Comparison of ENCODE assay signal across 11 cellular contexts in the genomic region with DNA sequence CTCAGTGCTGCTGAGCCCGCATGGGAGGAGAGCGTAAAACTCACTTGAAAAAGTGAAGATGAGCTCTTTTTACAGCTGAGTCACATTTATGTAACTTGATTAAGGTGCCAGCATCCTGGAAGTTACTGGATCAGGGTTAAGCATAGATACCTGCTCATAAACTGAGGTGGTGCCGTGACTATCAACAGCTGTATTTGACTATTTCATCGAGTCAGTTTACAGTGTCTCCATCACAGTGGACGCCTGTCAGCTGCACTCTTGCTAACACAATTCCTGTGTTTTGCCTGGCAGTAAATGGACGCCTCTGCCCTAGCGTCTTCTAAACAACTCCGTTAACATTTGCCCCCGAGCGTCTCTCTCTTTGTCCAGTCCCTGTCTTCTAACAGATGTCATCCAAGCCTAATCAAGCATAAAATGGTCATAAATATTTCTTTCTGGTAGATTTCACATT.
DNase-seq lines count a peak whose midpoint lies in the region; ATAC-seq and TF ChIP-seq lines count a peak whose summit lies in the region.
"Had no signal": no experiment of that assay in that cellular context is flagged by ENCODE, and none has a peak within 500 bp of the region (broad histone marks: within the 10 kb centered on the region; RNA-seq: fewer than 3 reads in every experiment).

No MANE protein-coding gene starts in this region.

- H3K27me3 Mint-ChIP-seq in activated CD8-positive, alpha-beta T cell treated with anti-CD3 and anti-CD28 coated beads for 36 hours: no peaks in the 10 kb centered on the region
- H3K27me3 Mint-ChIP-seq in activated CD8-positive, alpha-beta T cell treated with anti-CD3 and anti-CD28 coated beads, Interleukin-2, amount 10 ng/mL, durations not matched to agents 7 days and 5 days (ENCODE audit: low read depth): no peaks in the 10 kb centered on the region
- H3K27me3 Mint-ChIP-seq in activated naive CD8-positive, alpha-beta T cell treated with anti-CD3 and anti-CD28 coated beads for 36 hours: no peaks in the 10 kb centered on the region

- H3K4me1 ChIP-seq in mesodermal cell (ENCODE audit: control insufficient read depth, insufficient read depth, low read length, poor library complexity, severe bottlenecking) (peaks cover 19% of the 10 kb centered on the region), thoracic aorta (ENCODE audit: control insufficient read depth in 1 of 2, low read depth in 2 of 2) (peaks cover 45 to 94% of the 10 kb centered on the region in 2 donors)

- H3K36me3 Mint-ChIP-seq in activated CD8-positive, alpha-beta T cell treated with anti-CD3 and anti-CD28 coated beads for 36 hours (ENCODE audit: low read depth): peaks cover 60% of the 10 kb centered on the region
- peaks cover 23% of the 10 kb centered on the region for H3K36me3 Mint-ChIP-seq in activated CD8-positive, alpha-beta T cell treated with anti-CD3 and anti-CD28 coated beads, Interleukin-2, amount 10 ng/mL, durations not matched to agents 7 days and 5 days (ENCODE audit: low read depth)
- H3K36me3 Mint-ChIP-seq in activated naive CD8-positive, alpha-beta T cell treated with anti-CD3 and anti-CD28 coated beads for 36 hours: peaks cover 74% of the 10 kb centered on the region

- H3K27ac ChIP-seq in mesodermal cell (ENCODE audit: low read depth, low read length, severe bottlenecking) (peak overlapping the region; percentile 11), thoracic aorta (peak overlapping the region; percentile 75 to 83)

- intact Hi-C loops in activated CD8-positive, alpha-beta T cell treated with anti-CD3 and anti-CD28 coated beads for 36 hours (cut with micrococcal nuclease): no loop called here

- H3K4me1 Mint-ChIP-seq in activated CD8-positive, alpha-beta T cell treated with anti-CD3 and anti-CD28 coated beads for 36 hours (ENCODE audit: low read depth): peaks cover 48% of the 10 kb centered on the region
- no peaks in the 10 kb centered on the region for H3K4me1 Mint-ChIP-seq in activated CD8-positive, alpha-beta T cell treated with anti-CD3 and anti-CD28 coated beads, Interleukin-2, amount 10 ng/mL, durations not matched to agents 7 days and 5 days (ENCODE audit: low read depth)
- H3K4me1 Mint-ChIP-seq in activated naive CD8-positive, alpha-beta T cell treated with anti-CD3 and anti-CD28 coated beads for 36 hours: peaks cover 64% of the 10 kb centered on the region

- peak; percentile 24 for ATAC-seq in activated CD8-positive, alpha-beta T cell treated with anti-CD3 and anti-CD28 coated beads for 36 hours
- ATAC-seq in activated CD8-positive, alpha-beta T cell treated with anti-CD3 and anti-CD28 coated beads, Interleukin-2, amount 10 ng/mL, durations not matched to agents 7 days and 5 days: no peak
- ATAC-seq in thoracic aorta (ENCODE audit: insufficient number of reproducible peaks, low FRiP score, low read depth) (no peak), HG03108 (IDR thresholded peaks at IDR 0.05; ENCODE audit: unreplicated experiment) (no peak)
- ATAC-seq: activated T-cell treated with anti-CD3 and anti-CD28 coated beads, Interleukin-2, amount 50 U/mL, for 4 hours had no signal

- TF ChIP-seq CTCF in activated CD8-positive, alpha-beta T cell treated with anti-CD3 and anti-CD28 coated beads for 36 hours (IDR thresholded peaks at IDR 0.05): no peak
- no peak for TF ChIP-seq CTCF in thoracic aorta (IDR thresholded peaks at IDR 0.05)

- no peak for DNase-seq in activated CD8-positive, alpha-beta T cell treated with anti-CD3 and anti-CD28 coated beads for 36 hours
- no peak for DNase-seq in activated CD8-positive, alpha-beta T cell treated with anti-CD3 and anti-CD28 coated beads, Interleukin-2, amount 10 ng/mL, durations not matched to agents 7 days and 5 days
- no peak for DNase-seq in activated naive CD8-positive, alpha-beta T cell treated with anti-CD3 and anti-CD28 coated beads for 36 hours
- DNase-seq in thoracic aorta (ENCODE audit: low spot score) (no peak), KG1 (lab: John Stamatoyannopoulos, UW) (no peak), SKM-1 (lab: John Stamatoyannopoulos, UW; ENCODE audit: unreplicated experiment) (no peak)
- DNase-seq: activated T-cell treated with anti-CD3 and anti-CD28 coated beads, Interleukin-2, amount 50 U/mL, for 4 hours; SW 1271; upper lobe of left lung had no signal

- POLR2A ChIA-PET in activated CD8-positive, alpha-beta T cell treated with anti-CD3 and anti-CD28 coated beads for 36 hours (lab: Charles Lee): no interaction called here
- POLR2A ChIA-PET in activated CD8-positive, alpha-beta T cell treated with anti-CD3 and anti-CD28 coated beads, Interleukin-2, amount 10 ng/mL, durations not matched to agents 7 days and 5 days (lab: Charles Lee): no interaction called here

- peaks cover 2% of the 10 kb centered on the region for H3K9me3 Mint-ChIP-seq in activated CD8-positive, alpha-beta T cell treated with anti-CD3 and anti-CD28 coated beads for 36 hours
- H3K9me3 Mint-ChIP-seq in activated CD8-positive, alpha-beta T cell treated with anti-CD3 and anti-CD28 coated beads, Interleukin-2, amount 10 ng/mL, durations not matched to agents 7 days and 5 days (ENCODE audit: insufficient read depth): peaks cover 10% of the 10 kb centered on the region
- peaks cover 15% of the 10 kb centered on the region for H3K9me3 Mint-ChIP-seq in activated naive CD8-positive, alpha-beta T cell treated with anti-CD3 and anti-CD28 coated beads for 36 hours

- no peak overlapping the region for H3K4me3 ChIP-seq in mesodermal cell (ENCODE audit: extremely low read depth, insufficient read depth, low read length, poor library complexity, severe bottlenecking)
- H3K4me3 ChIP-seq in thoracic aorta: peak overlapping the region; percentile 42
- H3K4me3 ChIP-seq: upper lobe of left lung had no signal

- no peaks in the 10 kb centered on the region for H3K27me3 ChIP-seq in thoracic aorta (replicated peaks; ENCODE audit: insufficient read depth)
- H3K27me3 ChIP-seq: upper lobe of left lung had no signal

- 80 to 87% methylated on average over 8 to 10 of the region's 10 CpGs for WGBS in mesodermal cell (ENCODE audit: insufficient coverage in 2 of 2), 2 experiments

- CTCF ChIA-PET in activated CD8-positive, alpha-beta T cell treated with anti-CD3 and anti-CD28 coated beads for 36 hours (lab: Charles Lee): interaction anchor here (0.7 kb wide), 1 partner anchor 107 kb away, joined by 3 read pairs; no protein-coding TSS in a partner anchor
- CTCF ChIA-PET in activated CD8-positive, alpha-beta T cell treated with anti-CD3 and anti-CD28 coated beads, Interleukin-2, amount 10 ng/mL, durations not matched to agents 7 days and 5 days (lab: Charles Lee): interaction anchor here (1.1 kb wide), 1 partner anchor 41 kb away, joined by 3 read pairs; no protein-coding TSS in a partner anchor

- H3K36me3 ChIP-seq in mesodermal cell (ENCODE audit: control insufficient read depth, insufficient read depth, low read length): no peaks in the 10 kb centered on the region
- no peaks in the 10 kb centered on the region for H3K36me3 ChIP-seq in thoracic aorta
- H3K36me3 ChIP-seq: upper lobe of left lung had no signal

- no peak overlapping the region for H3K4me3 Mint-ChIP-seq in activated CD8-positive, alpha-beta T cell treated with anti-CD3 and anti-CD28 coated beads for 36 hours
- no peak overlapping the region for H3K4me3 Mint-ChIP-seq in activated CD8-positive, alpha-beta T cell treated with anti-CD3 and anti-CD28 coated beads, Interleukin-2, amount 10 ng/mL, durations not matched to agents 7 days and 5 days
- H3K4me3 Mint-ChIP-seq in activated naive CD8-positive, alpha-beta T cell treated with anti-CD3 and anti-CD28 coated beads for 36 hours: no peak overlapping the region
- H3K4me3 Mint-ChIP-seq: activated T-cell treated with anti-CD3 and anti-CD28 coated beads, Interleukin-2, amount 50 U/mL, for 4 hours had no signal

- H3K27ac Mint-ChIP-seq in activated CD8-positive, alpha-beta T cell treated with anti-CD3 and anti-CD28 coated beads for 36 hours: peak overlapping the region; percentile 53
- no peak overlapping the region for H3K27ac Mint-ChIP-seq in activated CD8-positive, alpha-beta T cell treated with anti-CD3 and anti-CD28 coated beads, Interleukin-2, amount 10 ng/mL, durations not matched to agents 7 days and 5 days
- peak overlapping the region; percentile 3 for H3K27ac Mint-ChIP-seq in activated naive CD8-positive, alpha-beta T cell treated with anti-CD3 and anti-CD28 coated beads for 36 hours

- no peaks in the 10 kb centered on the region for H3K9me3 ChIP-seq in mesodermal cell (ENCODE audit: control insufficient read depth, low read length)
- H3K9me3 ChIP-seq in thoracic aorta: no peaks in the 10 kb centered on the region
- H3K9me3 ChIP-seq: upper lobe of left lung had no signal
